Comparison of ENCODE assay signal across 32 cellular contexts in genomic region chr1:185774384-185774783, GRCh38.
"Had no signal": no experiment of that assay in that cellular context is flagged by ENCODE, and none has a peak within 500 bp of the region (broad histone marks: within the 10 kb centered on the region; RNA-seq: fewer than 3 reads in every experiment).

No MANE protein-coding gene starts in this region.

- H3K36me3 ChIP-seq: ascending aorta, breast epithelium, MG63 had no signal

- H3K27me3 ChIP-seq: ascending aorta, body of pancreas, breast epithelium had no signal

- H3K4me3 Mint-ChIP-seq: activated CD4-positive, alpha-beta T cell treated with anti-CD3 and anti-CD28 coated beads for 36 hours; activated CD4-positive, alpha-beta T cell treated with anti-CD3 and anti-CD28 coated beads, Interleukin-2, amount 10 ng/mL, durations not matched to agents 7 days and 5 days; activated CD8-positive, alpha-beta T cell treated with anti-CD3 and anti-CD28 coated beads, Interleukin-2, amount 10 ng/mL, durations not matched to agents 7 days and 5 days; activated naive CD4-positive, alpha-beta T cell treated with anti-CD3 and anti-CD28 coated beads, Interleukin-2, amount 50 U/mL, for 24 hours; activated naive CD8-positive, alpha-beta T cell treated with anti-CD3 and anti-CD28 coated beads, Interleukin-2, amount 10 ng/mL, durations not matched to agents 7 days and 5 days; activated T-cell treated with anti-CD3 and anti-CD28 coated beads, Interleukin-2, amount 50 U/mL, for 24 hours; T-helper 1 cell treated with Interleukin-12 subunit alpha and Interleukin-12 subunit beta and Interleukin-4 antibody, amounts not matched to agents 30 μg/mL and 1 μg/mL, for 36 hours; T-helper 2 cell treated with Interferon-gamma antibody and Interleukin-4, amounts not matched to agents 5 μg/mL and 100 μg/mL, for 36 hours had no signal

- H3K4me1 Mint-ChIP-seq: activated CD4-positive, alpha-beta T cell treated with anti-CD3 and anti-CD28 coated beads for 36 hours; activated CD4-positive, alpha-beta T cell treated with anti-CD3 and anti-CD28 coated beads, Interleukin-2, amount 10 ng/mL, durations not matched to agents 7 days and 5 days; activated naive CD4-positive, alpha-beta T cell treated with anti-CD3 and anti-CD28 coated beads, Interleukin-2, amount 50 U/mL, for 24 hours; activated naive CD8-positive, alpha-beta T cell treated with anti-CD3 and anti-CD28 coated beads, Interleukin-2, amount 10 ng/mL, durations not matched to agents 7 days and 5 days had no signal

- H3K9me3 Mint-ChIP-seq: activated CD4-positive, alpha-beta T cell treated with anti-CD3 and anti-CD28 coated beads, Interleukin-2, amount 10 ng/mL, durations not matched to agents 7 days and 5 days; activated naive CD8-positive, alpha-beta T cell treated with anti-CD3 and anti-CD28 coated beads, Interleukin-2, amount 10 ng/mL, durations not matched to agents 7 days and 5 days; activated T-cell treated with anti-CD3 and anti-CD28 coated beads, Interleukin-2, amount 50 U/mL, for 24 hours; activated T-helper 2 cell treated with anti-CD3 and anti-CD28 coated beads, Interferon-gamma antibody, Interleukin-2, Interleukin-4, amounts not matched to agents 10 μg/mL and 5 μg/mL and 100 μg/mL, durations not matched to agents 14 hours and 24 hours and 36 hours; T-helper 1 cell treated with Interleukin-12 subunit alpha and Interleukin-12 subunit beta and Interleukin-4 antibody, amounts not matched to agents 30 μg/mL and 1 μg/mL, for 36 hours; T-helper 2 cell treated with Interferon-gamma antibody and Interleukin-4, amounts not matched to agents 5 μg/mL and 100 μg/mL, for 36 hours had no signal

- H3K36me3 Mint-ChIP-seq: activated naive CD4-positive, alpha-beta T cell treated with anti-CD3 and anti-CD28 coated beads, Interleukin-2, amount 50 U/mL, for 24 hours; activated naive CD8-positive, alpha-beta T cell treated with anti-CD3 and anti-CD28 coated beads, Interleukin-2, amount 10 ng/mL, durations not matched to agents 7 days and 5 days had no signal

- H3K27me3 Mint-ChIP-seq: activated naive CD8-positive, alpha-beta T cell treated with anti-CD3 and anti-CD28 coated beads, Interleukin-2, amount 10 ng/mL, durations not matched to agents 7 days and 5 days had no signal

- DNase-seq: activated CD4-positive, alpha-beta T cell treated with anti-CD3 and anti-CD28 coated beads for 36 hours; activated CD4-positive, alpha-beta T cell treated with anti-CD3 and anti-CD28 coated beads, Interleukin-2, amount 10 ng/mL, durations not matched to agents 7 days and 5 days; activated CD4-positive, alpha-beta T cell treated with anti-CD3 and anti-CD28 coated beads, Interleukin-2, amount 50 U/mL, for 48 hours; activated CD8-positive, alpha-beta T cell treated with anti-CD3 and anti-CD28 coated beads, Interleukin-2, amount 10 ng/mL, durations not matched to agents 7 days and 5 days; activated gamma-delta T cell; activated naive CD4-positive, alpha-beta T cell treated with Interleukin-2 at 50 U/mL for 16 hours; activated naive CD8-positive, alpha-beta T cell treated with anti-CD3 and anti-CD28 coated beads, Interleukin-2, amount 10 ng/mL, durations not matched to agents 7 days and 5 days; activated T-cell treated with anti-CD3 and anti-CD28 coated beads, Interleukin-2, amount 50 U/mL, for 24 hours; amygdala; body of pancreas; Kasumi-1; KG1; MG63; NCI-H1048; NCI-H1105 treated with DMSO at 0.1 percent for 48 hours; NCI-H146; NCI-H187 treated with DMSO at 0.1 percent for 48 hours; NCI-H2081; NCI-H226; NCI-H446 treated with DMSO at 0.1 percent for 48 hours; NCI-H69; NCI-H82; RPMI8226; SHP77 treated with DMSO at 0.1 percent for 48 hours had no signal

- H3K27ac Mint-ChIP-seq: activated CD4-positive, alpha-beta T cell treated with anti-CD3 and anti-CD28 coated beads for 36 hours; activated CD4-positive, alpha-beta T cell treated with anti-CD3 and anti-CD28 coated beads, Interleukin-2, amount 10 ng/mL, durations not matched to agents 7 days and 5 days; activated CD8-positive, alpha-beta T cell treated with anti-CD3 and anti-CD28 coated beads, Interleukin-2, amount 10 ng/mL, durations not matched to agents 7 days and 5 days; activated naive CD4-positive, alpha-beta T cell treated with anti-CD3 and anti-CD28 coated beads, Interleukin-2, amount 50 U/mL, for 24 hours; activated naive CD8-positive, alpha-beta T cell treated with anti-CD3 and anti-CD28 coated beads, Interleukin-2, amount 10 ng/mL, durations not matched to agents 7 days and 5 days; activated T-cell treated with anti-CD3 and anti-CD28 coated beads, Interleukin-2, amount 50 U/mL, for 24 hours; activated T-helper 2 cell treated with anti-CD3 and anti-CD28 coated beads, Interferon-gamma antibody, Interleukin-2, Interleukin-4, amounts not matched to agents 10 μg/mL and 5 μg/mL and 100 μg/mL, durations not matched to agents 14 hours and 24 hours and 36 hours; T-helper 1 cell treated with Interleukin-12 subunit alpha and Interleukin-12 subunit beta and Interleukin-4 antibody, amounts not matched to agents 30 μg/mL and 1 μg/mL, for 36 hours; T-helper 2 cell treated with Interferon-gamma antibody and Interleukin-4, amounts not matched to agents 5 μg/mL and 100 μg/mL, for 36 hours had no signal

- H3K27ac ChIP-seq: ascending aorta, body of pancreas, breast epithelium had no signal

- H3K4me3 ChIP-seq: ascending aorta, body of pancreas, breast epithelium, MG63 had no signal

- ATAC-seq: activated CD4-positive, alpha-beta T cell treated with anti-CD3 and anti-CD28 coated beads for 36 hours; activated CD4-positive, CD25-positive, alpha-beta regulatory T cell treated with anti-CD3 and anti-CD28 coated beads, Interleukin-2, amount 50 U/mL, for 24 hours; activated CD8-positive, alpha-beta T cell treated with anti-CD3 and anti-CD28 coated beads, Interleukin-2, amount 10 ng/mL, durations not matched to agents 7 days and 5 days; body of pancreas; Panc1 had no signal

- H3K9me3 ChIP-seq: ascending aorta, body of pancreas, breast epithelium, MG63 had no signal

- H3K4me1 ChIP-seq: ascending aorta, body of pancreas, breast epithelium had no signal
